ENCODE assay signal across 21 cellular contexts in genomic region chr18:78713726-78714125, GRCh38.
"Had no signal": no experiment of that assay in that cellular context is flagged by ENCODE, and none has a peak within 500 bp of the region (broad histone marks: within the 10 kb centered on the region; RNA-seq: fewer than 3 reads in every experiment).

No MANE protein-coding gene starts in this region.

- H3K9me3 ChIP-seq: ovary, psoas muscle, suprapubic skin, uterus had no signal

- H3K4me3 ChIP-seq: dorsolateral prefrontal cortex, lower lobe of right lung, ovary, psoas muscle, skin epidermis, suprapubic skin, transverse colon, upper lobe of right lung, uterus had no signal

- H3K27me3 ChIP-seq: dorsolateral prefrontal cortex, ovary, suprapubic skin, transverse colon, uterus had no signal

- H3K36me3 ChIP-seq: lower lobe of right lung, ovary, suprapubic skin, transverse colon, upper lobe of right lung, uterus had no signal

- H3K4me1 ChIP-seq: lower lobe of right lung, psoas muscle, suprapubic skin, transverse colon, upper lobe of right lung, uterus had no signal

- H3K27ac ChIP-seq: dorsolateral prefrontal cortex, lower lobe of right lung, ovary, psoas muscle, skin epidermis, suprapubic skin, transverse colon, upper lobe of right lung, uterus had no signal

- DNase-seq: effector CD4-positive, alpha-beta T cell; hypothalamus; immature natural killer cell; left ventricle myocardium superior; lower lobe of right lung; natural killer cell; occipital lobe; ovary; psoas muscle; right cardiac atrium; stimulated activated CD4-positive, alpha-beta T cell treated with anti-CD3 and anti-CD28 coated beads, Interleukin-1b, Interleukin-23, amount 100 ng/mL, for 48 hours; stimulated activated CD4-positive, alpha-beta T cell treated with anti-CD3 and anti-CD28 coated beads, Interleukin-4, amount 100 ng/mL, for 1 hour; stimulated activated CD8-positive, alpha-beta memory T cell treated with anti-CD3 and anti-CD28 coated beads, Interleukin-4, amount 100 ng/mL, for 48 hours; stimulated activated naive CD4-positive, alpha-beta T cell; stimulated activated naive CD8-positive, alpha-beta T cell treated with anti-CD3 and anti-CD28 coated beads, Interleukin-15, amount 100 ng/mL, for 72 hours; transverse colon; upper lobe of right lung; uterus had no signal
